20 cellular contexts compared by ENCODE assay signal in the genomic region with DNA sequence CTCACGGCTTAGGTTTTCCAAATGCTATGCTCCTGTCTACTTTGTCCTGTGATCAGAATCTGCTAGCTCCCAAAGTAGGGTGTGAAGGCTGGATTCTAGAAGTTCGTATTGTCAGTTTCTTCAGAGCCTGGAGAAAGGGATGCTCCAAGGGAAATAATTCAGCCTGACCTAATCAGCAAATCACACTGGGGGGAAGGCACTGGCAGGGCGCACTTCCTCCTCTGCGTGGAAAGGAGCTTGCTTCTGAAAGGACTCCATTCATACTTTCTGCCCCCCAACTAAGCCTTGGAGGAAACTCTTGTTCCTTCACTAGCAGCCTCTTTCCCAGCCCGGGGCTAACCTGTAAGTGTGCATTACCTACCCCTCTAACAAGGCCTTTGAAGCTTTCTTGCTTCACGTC.
"Had no signal": no experiment of that assay in that cellular context is flagged by ENCODE, and none has a peak within 500 bp of the region (broad histone marks: within the 10 kb centered on the region; RNA-seq: fewer than 3 reads in every experiment).

No MANE protein-coding gene starts in this region.

- H3K4me3 ChIP-seq: cardiac muscle cell had no signal

- H3K36me3 ChIP-seq: cardiac muscle cell had no signal

- H3K27ac ChIP-seq: cardiac muscle cell, VCaP had no signal

- H3K9me3 ChIP-seq: SK-N-SH had no signal

- H3K9ac ChIP-seq: SK-N-SH had no signal

- FAIRE-seq: astrocyte had no signal

- ATAC-seq: activated T-cell treated with anti-CD3 and anti-CD28 coated beads, Interleukin-2, amount 50 U/mL, for 4 hours had no signal

- H3K4me2 ChIP-seq: SK-N-SH had no signal

- DNase-seq: activated CD4-positive, alpha-beta memory T cell treated with anti-CD3 and anti-CD28 coated beads for 36 hours; activated CD4-positive, alpha-beta T cell treated with anti-CD3 and anti-CD28 coated beads, Interleukin-2, amount 10 ng/mL, durations not matched to agents 7 days and 5 days; activated CD4-positive, CD25-positive, alpha-beta regulatory T cell; activated CD8-positive, alpha-beta memory T cell treated with anti-CD3 and anti-CD28 coated beads for 24 hours; activated effector memory CD4-positive, alpha-beta T cell treated with anti-CD3 and anti-CD28 coated beads, Interleukin-2, amount 50 U/mL, for 16 hours; activated naive CD4-positive, alpha-beta T cell treated with Interleukin-2 at 50 U/mL for 16 hours; activated T-cell treated with anti-CD3 and anti-CD28 coated beads, Interleukin-2, amount 50 U/mL, for 4 hours; Kasumi-1; NCI-H1092 treated with DMSO at 0.1 percent for 48 hours; NCI-H1436; NCI-H1694 treated with DMSO at 0.1 percent for 48 hours; NCI-H2029 treated with DMSO at 0.1 percent for 48 hours; NCI-H524 treated with DMSO at 0.1 percent for 48 hours; NCI-H748 treated with DMSO at 0.1 percent for 48 hours; RPMI8226; SK-N-SH; T-helper 1 cell had no signal
